In the genomic region with DNA sequence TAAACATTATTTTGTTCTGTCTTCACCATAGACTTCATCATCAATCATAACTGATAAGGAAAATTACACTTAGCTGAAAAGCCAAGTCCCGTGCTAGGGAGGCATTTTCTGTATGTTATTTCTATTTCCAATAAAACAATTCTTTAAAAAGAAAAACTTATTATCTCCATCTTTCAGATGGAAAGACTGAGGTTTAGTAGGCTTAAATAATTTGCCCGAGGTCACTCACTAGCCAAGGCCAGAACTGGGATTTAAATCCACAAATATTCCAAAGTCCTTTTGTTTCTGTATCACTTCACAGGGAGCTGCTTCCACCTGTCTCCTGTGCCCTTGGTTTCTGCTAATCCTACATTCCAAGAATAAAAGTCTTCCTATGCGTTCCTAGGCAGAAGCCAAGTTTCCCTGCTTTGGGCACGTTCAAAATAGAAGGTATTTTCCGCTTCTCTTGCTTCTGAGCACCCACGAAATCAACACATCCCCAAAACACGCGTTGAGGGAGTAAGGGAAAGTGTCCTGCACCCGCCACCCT, we compare ENCODE assay signal across 10 cellular contexts. TPM values are rescaled to one million over a fixed set of nuclear protein-coding genes. Genes with fewer than 3 reads are reported as not detected.
DNase-seq lines count a peak whose midpoint lies in the region; ATAC-seq and TF ChIP-seq lines count a peak whose summit lies in the region.
"Had no signal": no experiment of that assay in that cellular context is flagged by ENCODE, and none has a peak within 500 bp of the region (broad histone marks: within the 10 kb centered on the region; RNA-seq: fewer than 3 reads in every experiment).

No MANE protein-coding gene starts in this region.

- H3K4me3 ChIP-seq in SJSA1 (peak overlapping the region; percentile 32), iPS-15b (ENCODE audit: low read depth, low read length) (peak overlapping the region; percentile 96), psoas muscle (peak overlapping the region; percentile 71)

- H3K9ac ChIP-seq in ES-I3 (ENCODE audit: low read depth, low read length) = peak overlapping the region; percentile 73
- peak overlapping the region; percentile 72 for H3K9ac ChIP-seq in iPS-15b (ENCODE audit: low read depth, low read length)

- H3K27me3 ChIP-seq in SJSA1 (replicated peaks) (peaks cover 64% of the 10 kb centered on the region), iPS-15b (ENCODE audit: control insufficient read depth, insufficient read depth, low read length) (peaks cover 20% of the 10 kb centered on the region), psoas muscle (ENCODE audit: insufficient read depth in 3 of 3, low read length in 2 of 3) (no peaks in the 10 kb centered on the region)

- H3K27me3 Mint-ChIP-seq in activated T-cell treated with anti-CD3 and anti-CD28 coated beads, Interleukin-2, amount 50 U/mL, for 72 hours (ENCODE audit: low read depth) = peaks cover 43% of the 10 kb centered on the region

- ATAC-seq in psoas muscle (no peak), HG02885 (IDR thresholded peaks at IDR 0.05; ENCODE audit: poor library complexity, unreplicated experiment) (no peak), GM18870 (IDR thresholded peaks at IDR 0.05; ENCODE audit: unreplicated experiment) (no peak), GM21825 (IDR thresholded peaks at IDR 0.05; ENCODE audit: unreplicated experiment) (no peak)
- ATAC-seq in activated T-cell treated with anti-CD3 and anti-CD28 coated beads, Interleukin-2, amount 50 U/mL, for 72 hours (replicated peaks in 1 of 2) = no peak

- H3K4me3 Mint-ChIP-seq in activated T-cell treated with anti-CD3 and anti-CD28 coated beads, Interleukin-2, amount 50 U/mL, for 72 hours = peak overlapping the region in 1 of 2 donors; percentile 66

- H3K27ac ChIP-seq in SJSA1 (no peak overlapping the region), psoas muscle (peak overlapping the region; percentile 68)

- H3K36me3 Mint-ChIP-seq in activated T-cell treated with anti-CD3 and anti-CD28 coated beads, Interleukin-2, amount 50 U/mL, for 72 hours (ENCODE audit: insufficient read depth in 2 of 2) = no peaks in the 10 kb centered on the region

- H3K36me3 ChIP-seq in ES-I3 (ENCODE audit: insufficient read depth, low read length) (no peaks in the 10 kb centered on the region), SJSA1 (no peaks in the 10 kb centered on the region), iPS-15b (ENCODE audit: control insufficient read depth, insufficient read depth, low read length) (no peaks in the 10 kb centered on the region), psoas muscle (ENCODE audit: insufficient read depth in 1 of 2, low read depth in 1 of 2) (no peaks in the 10 kb centered on the region)

- WGBS in psoas muscle, 3 donors = 21 to 23% (median 22%) methylated on average over 9 of the region's 9 CpGs

- H3K9me3 Mint-ChIP-seq in activated T-cell treated with anti-CD3 and anti-CD28 coated beads, Interleukin-2, amount 50 U/mL, for 72 hours = no peaks in the 10 kb centered on the region
- H3K9me3 Mint-ChIP-seq: activated T-helper 2 cell treated with anti-CD3 and anti-CD28 coated beads, Interferon-gamma antibody, Interleukin-2, Interleukin-4, amounts not matched to agents 10 μg/mL and 5 μg/mL and 100 μg/mL, durations not matched to agents 14 hours and 24 hours and 36 hours had no signal

- DNase-seq in SJSA1 (ENCODE audit: low read depth in 1 of 2, low spot score in 2 of 2) (no peak), psoas muscle (no peak)
- DNase-seq in activated T-cell treated with anti-CD3 and anti-CD28 coated beads, Interleukin-2, amount 50 U/mL, for 72 hours = no peak
- DNase-seq: T-helper 9 cell had no signal

- TF ChIP-seq CTCF in psoas muscle (IDR thresholded peaks at IDR 0.05) = no peak

- intact Hi-C loops in psoas muscle (cut with DNase I) = no loop called here

- H3K9me3 ChIP-seq in ES-I3 (ENCODE audit: control insufficient read depth, insufficient read depth, low read length) (no peaks in the 10 kb centered on the region), SJSA1 (replicated peaks) (no peaks in the 10 kb centered on the region; the same call in 1 of the 2 replicates), iPS-15b (ENCODE audit: control insufficient read depth, insufficient read depth, low read length) (no peaks in the 10 kb centered on the region), psoas muscle (no peaks in the 10 kb centered on the region)

- H3K4me1 ChIP-seq in ES-I3 (ENCODE audit: insufficient read depth, low read length) (peaks cover 3% of the 10 kb centered on the region; the same call in 1 of the 2 replicates), SJSA1 (replicated peaks) (peaks cover 2% of the 10 kb centered on the region), iPS-15b (ENCODE audit: control insufficient read depth, insufficient read depth, low read length) (peaks cover 8% of the 10 kb centered on the region), psoas muscle (peaks cover 13% of the 10 kb centered on the region)

- no peak overlapping the region for H3K27ac Mint-ChIP-seq in activated T-cell treated with anti-CD3 and anti-CD28 coated beads, Interleukin-2, amount 50 U/mL, for 72 hours
- H3K27ac Mint-ChIP-seq: activated T-helper 2 cell treated with anti-CD3 and anti-CD28 coated beads, Interferon-gamma antibody, Interleukin-2, Interleukin-4, amounts not matched to agents 10 μg/mL and 5 μg/mL and 100 μg/mL, durations not matched to agents 14 hours and 24 hours and 36 hours had no signal

- peaks cover 5% of the 10 kb centered on the region for H3K4me1 Mint-ChIP-seq in activated T-cell treated with anti-CD3 and anti-CD28 coated beads, Interleukin-2, amount 50 U/mL, for 72 hours (ENCODE audit: low read depth)

RNA-seq across cellular contexts. Expression of gene CPVL, which starts 0.7 kb away (rescaled TPM):
- total RNA-seq in SJSA1 (2014; rRNA removed; shearing (Covaris generic)) = 1.6 and 2.7 TPM in 2 replicates
- total RNA-seq in psoas muscle = 10 to 100 TPM in 2 of 4 donors, 1 to 10 TPM in 2; 6.1 to 49.6 (median 16.8) TPM
- 1 to 10 TPM; 1.6 to 5.5 (median 2.8) TPM for polyA plus RNA-seq in psoas muscle
- under 1 TPM in 1 of 2 donors, not detected in 1; 0.51 TPM for total RNA-seq in activated T-cell treated with anti-CD3 and anti-CD28 coated beads, Interleukin-2, amount 50 U/mL, for 72 hours
- total RNA-seq: activated T-helper 2 cell treated with anti-CD3 and anti-CD28 coated beads, Interferon-gamma antibody, Interleukin-2, Interleukin-4, amounts not matched to agents 10 μg/mL and 5 μg/mL and 100 μg/mL, durations not matched to agents 14 hours and 24 hours and 36 hours had no signal

RNA-seq across cellular contexts. Expression of gene CHN2, which starts 49.0 kb away (rescaled TPM):
- total RNA-seq in SJSA1 (2014; rRNA removed; shearing (Covaris generic)) = 0.21 TPM in 1 of 2 replicates, not detected in the other
- 10 to 100 TPM in 1 of 4 donors, 1 to 10 TPM in 3; 2.3 to 18.1 (median 4.4) TPM for total RNA-seq in psoas muscle
- 1 to 10 TPM in 2 of 3 donors, under 1 TPM in 1; 0.43 to 2.1 (median 1.2) TPM for polyA plus RNA-seq in psoas muscle
- total RNA-seq in activated T-cell treated with anti-CD3 and anti-CD28 coated beads, Interleukin-2, amount 50 U/mL, for 72 hours = 1 to 10 TPM in 1 of 2 donors, under 1 TPM in 1; 0.91 to 1.2 TPM

Comparison
In these comparisons a context has a peak if more than half of its experiments do, and no peak if none do; other contexts are left out.
1. H3K4me3 ChIP-seq: peak in every context shown above with its lines; median percentile 96 in iPS-15b; 71 in psoas muscle; 32 in SJSA1.